In the genomic region with DNA sequence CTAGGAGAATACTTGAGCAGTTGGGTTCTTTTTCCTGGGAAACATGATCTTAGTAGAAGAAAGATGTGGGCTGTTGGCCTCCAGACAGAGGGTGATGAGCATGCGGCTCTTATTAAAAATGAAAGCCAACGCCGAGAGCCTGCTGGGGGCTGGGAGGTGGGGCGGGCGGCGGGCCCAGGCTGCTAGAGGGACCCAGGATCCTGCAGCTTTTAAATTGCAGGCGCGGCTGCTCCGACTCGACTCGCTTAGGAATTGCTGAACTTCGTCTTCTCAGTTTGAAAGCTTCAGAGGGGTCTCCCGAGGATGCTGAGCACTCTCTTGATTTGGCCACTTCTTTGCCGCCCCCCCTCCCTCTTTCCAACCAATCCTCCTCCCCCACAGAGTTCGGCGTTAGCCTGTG, we compare ENCODE assay signal across 7 cellular contexts. TPM values are rescaled to one million over a fixed set of nuclear protein-coding genes. Genes with fewer than 3 reads are reported as not detected.
DNase-seq lines count a peak whose midpoint lies in the region; ATAC-seq, FAIRE-seq and TF ChIP-seq lines count a peak whose summit lies in the region.

No MANE protein-coding gene starts in this region.

- FAIRE-seq in GM12892 (lab: Jason Lieb, UNC), result peak; percentile 74

- H3K27me3 ChIP-seq in cardiac muscle cell, result peaks cover 8% of the 10 kb centered on the region
- no peaks in the 10 kb centered on the region for H3K27me3 ChIP-seq in prostate gland (replicated peaks; ENCODE audit: insufficient read depth)

- peaks cover 7% of the 10 kb centered on the region for H3K36me3 Mint-ChIP-seq in activated naive CD4-positive, alpha-beta T cell treated with anti-CD3 and anti-CD28 coated beads, Interleukin-2, amount 50 U/mL, for 24 hours

- peak overlapping the region; percentile 89 for H3K27ac Mint-ChIP-seq in activated naive CD4-positive, alpha-beta T cell treated with anti-CD3 and anti-CD28 coated beads, Interleukin-2, amount 50 U/mL, for 24 hours

- H3K4me3 ChIP-seq in cardiac muscle cell (peak overlapping the region; percentile 55), prostate gland (peak overlapping the region; percentile 68 to 87)

- DNase-seq in GM12892 (ENCODE audit: insufficient read length) (peak; percentile 68), NCI-H446 treated with DMSO at 0.1 percent for 48 hours (lab: John Stamatoyannopoulos, UW) (peak; percentile 11), cardiac muscle cell (ENCODE audit: low read depth in 1 of 2, low spot score in 1 of 2) (peak; percentile 39 to 56), prostate gland (ENCODE audit: low spot score) (peak; percentile 55)

- intact Hi-C loops in prostate gland (cut with DNase I), result loop anchor here (2.0 kb wide), 1 partner anchor 39 kb away; no protein-coding TSS in a partner anchor

- no peaks in the 10 kb centered on the region for H3K27me3 Mint-ChIP-seq in activated naive CD4-positive, alpha-beta T cell treated with anti-CD3 and anti-CD28 coated beads, Interleukin-2, amount 50 U/mL, for 24 hours

- no peaks in the 10 kb centered on the region for H3K9me3 Mint-ChIP-seq in activated naive CD4-positive, alpha-beta T cell treated with anti-CD3 and anti-CD28 coated beads, Interleukin-2, amount 50 U/mL, for 24 hours

- H3K4me1 Mint-ChIP-seq in activated naive CD4-positive, alpha-beta T cell treated with anti-CD3 and anti-CD28 coated beads, Interleukin-2, amount 50 U/mL, for 24 hours, result peaks cover 41% of the 10 kb centered on the region

- 1% methylated on average over 16 of the region's 16 CpGs for WGBS in prostate gland

- H3K27ac ChIP-seq in cardiac muscle cell (no peak overlapping the region), prostate gland (peak overlapping the region; percentile 92 to 94)

- H3K4me3 Mint-ChIP-seq in activated naive CD4-positive, alpha-beta T cell treated with anti-CD3 and anti-CD28 coated beads, Interleukin-2, amount 50 U/mL, for 24 hours, result peak overlapping the region; percentile 88

- TF ChIP-seq CTCF in cardiac muscle cell (IDR thresholded peaks at IDR 0.05; ENCODE audit: low read depth, low read length) (no peak), prostate gland (IDR thresholded peaks at IDR 0.05) (no peak)

- H3K4me1 ChIP-seq in cardiac muscle cell (ENCODE audit: low read depth) (peaks cover 2% of the 10 kb centered on the region), prostate gland (replicated peaks) (peaks cover 11% of the 10 kb centered on the region)

- H3K9me3 ChIP-seq in cardiac muscle cell (ENCODE audit: low read depth), result no peaks in the 10 kb centered on the region
- H3K9me3 ChIP-seq in prostate gland, result no peaks in the 10 kb centered on the region

- TF ChIP-seq POLR2A in GM12892 (IDR thresholded peaks at IDR 0.05; ENCODE audit: low read depth, low read length), result no peak
- TF ChIP-seq POLR2A in prostate gland (IDR thresholded peaks at IDR 0.05), result no peak

- no peak for ATAC-seq in HG02678 (IDR thresholded peaks at IDR 0.05; ENCODE audit: unreplicated experiment)
- ATAC-seq in HG02588 (IDR thresholded peaks at IDR 0.05; ENCODE audit: unreplicated experiment), result no peak

- H3K36me3 ChIP-seq in cardiac muscle cell (no peaks in the 10 kb centered on the region), prostate gland (no peaks in the 10 kb centered on the region)

RNA-seq across cellular contexts. Expression of gene AGPAT3, which starts 1.2 kb away (rescaled TPM):
- 36.2 TPM for polyA plus RNA-seq in GM12892 (2012; ENCODE audit: missing spikeins)
- total RNA-seq in cardiac muscle cell (19.4 and 23.6 TPM in 2 replicates), prostate gland (10 to 100 TPM; 31.3 to 53.5 TPM)
- polyA plus RNA-seq in cardiac muscle cell, result 12.4 and 20.1 TPM in 2 replicates

Comparison
In these comparisons a context has a peak if more than half of its experiments do, and no peak if none do; other contexts are left out.
1. DNase-seq: peak in every context shown above with its lines; median percentile 68 in GM12892; 55 in prostate gland; 48 in cardiac muscle cell; 11 in NCI-H446 treated with DMSO at 0.1 percent for 48 hours.